9 cellular contexts compared by ENCODE assay signal in the genomic region with DNA sequence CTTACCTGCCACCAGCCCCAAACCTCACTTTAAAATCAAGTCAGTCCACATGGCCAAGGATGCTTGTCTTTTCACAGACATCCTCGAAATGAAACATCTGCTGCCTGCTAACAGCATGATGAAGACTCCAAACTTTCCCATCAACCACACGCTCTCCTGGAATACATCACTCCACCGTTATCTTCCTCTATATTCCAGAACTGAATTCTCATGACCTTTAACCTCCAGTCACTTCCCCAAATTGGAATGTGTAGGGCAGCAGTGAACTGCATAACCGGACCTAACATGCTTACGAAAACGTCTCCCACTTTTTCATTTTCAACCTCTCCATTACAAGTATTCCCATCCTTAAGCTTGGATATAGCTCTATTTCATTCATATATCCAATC. TPM values are rescaled to one million over a fixed set of nuclear protein-coding genes. Genes with fewer than 3 reads are reported as not detected.
DNase-seq lines count a peak whose midpoint lies in the region; ATAC-seq, FAIRE-seq and TF ChIP-seq lines count a peak whose summit lies in the region.
"Had no signal": no experiment of that assay in that cellular context is flagged by ENCODE, and none has a peak within 500 bp of the region (broad histone marks: within the 10 kb centered on the region; RNA-seq: fewer than 3 reads in every experiment).

No MANE protein-coding gene starts in this region.

- CTCF ChIA-PET in A549 (lab: Yijun Ruan, JAX) = interaction anchor here (0.6 to 2.9 kb wide), 3 partner anchors 8 to 676 kb away, joined by 3 to 10 read pairs (median 3); no protein-coding TSS in a partner anchor

- POLR2A ChIA-PET in A549 (lab: Yijun Ruan, JAX) = no interaction called here

- no peaks in the 10 kb centered on the region for H3K27me3 ChIP-seq in astrocyte (ENCODE audit: insufficient read depth, low read length)
- H3K27me3 ChIP-seq: MG63 had no signal

- no peak for DNase-seq in A549 (ENCODE audit: low read depth in 1 of 2, low spot score in 1 of 2)
- peak; percentile 29 for DNase-seq in HCEC 1CT
- no peak for DNase-seq in astrocyte (ENCODE audit: low read depth)
- peak; percentile 5 for DNase-seq in medulla oblongata (ENCODE audit: extremely low spot score)
- DNase-seq in 8988T = no peak
- DNase-seq in globus pallidus (ENCODE audit: low spot score) = no peak
- no peak for DNase-seq in GM12891 (ENCODE audit: insufficient read length, low spot score)
- DNase-seq in DMS 273 treated with DMSO at 0.1 percent for 48 hours (lab: John Stamatoyannopoulos, UW) = no peak
- DNase-seq: MG63 had no signal

- peaks cover 2% of the 10 kb centered on the region for H3K9me3 Mint-ChIP-seq in astrocyte (ENCODE audit: unreplicated experiment)

- FAIRE-seq in A549 (lab: Jason Lieb, UNC) (no peak), astrocyte (lab: Jason Lieb, UNC) (no peak), GM12891 (lab: Jason Lieb, UNC) (no peak)

- peak overlapping the region; percentile 75 for H3K9ac ChIP-seq in astrocyte (ENCODE audit: low read length)

- no peak for TF ChIP-seq EP300 in A549 (IDR thresholded peaks at IDR 0.05)

- H3K4me2 ChIP-seq in A549 (peak overlapping the region; percentile 61), astrocyte (ENCODE audit: low read length) (peak overlapping the region; percentile 87)

- peak overlapping the region; percentile 34 for H2AFZ ChIP-seq in astrocyte (ENCODE audit: low read depth, low read length)

- TF ChIP-seq POLR2A in A549 (IDR thresholded peaks at IDR 0.05; ENCODE audit: low read length) (no peak), GM12891 (IDR thresholded peaks at IDR 0.05; ENCODE audit: low read depth, low read length) (no peak)

- H3K27ac ChIP-seq in A549 (peak overlapping the region; percentile 35 to 69; a peak in 4 of 6 replicates), astrocyte (ENCODE audit: low read depth, low read length) (peak overlapping the region; percentile 36)

- H3K9me3 ChIP-seq in A549 (no peaks in the 10 kb centered on the region), astrocyte (ENCODE audit: insufficient read depth, low read depth, low read length) (no peaks in the 10 kb centered on the region)
- H3K9me3 ChIP-seq: MG63 had no signal

- peaks cover 11% of the 10 kb centered on the region for H3K4me1 Mint-ChIP-seq in astrocyte (ENCODE audit: low read depth, unreplicated experiment)

- ATAC-seq in A549 = no peak

- H3K27me3 Mint-ChIP-seq in astrocyte (ENCODE audit: low read depth, unreplicated experiment) = no peaks in the 10 kb centered on the region

- TF ChIP-seq CTCF in A549 (IDR thresholded peaks at IDR 0.05) = no peak
- TF ChIP-seq CTCF in astrocyte (IDR thresholded peaks at IDR 0.05; ENCODE audit: insufficient read depth, low read depth, low read length) = no peak

- no peaks in the 10 kb centered on the region for H4K20me1 ChIP-seq in astrocyte (ENCODE audit: insufficient read depth, low read length)

- H3K4me3 ChIP-seq in A549 (peak overlapping the region; percentile 39), astrocyte (ENCODE audit: insufficient read depth, low read depth, low read length) (peak overlapping the region; percentile 67)
- H3K4me3 ChIP-seq: MG63 had no signal

- no peaks in the 10 kb centered on the region for H3K36me3 Mint-ChIP-seq in astrocyte (ENCODE audit: low read depth, unreplicated experiment)

- peaks cover 8% of the 10 kb centered on the region; the same call in 2 of the 3 replicates for H3K4me1 ChIP-seq in A549
- H3K4me1 ChIP-seq in astrocyte (ENCODE audit: insufficient read depth, low read length) = peaks cover 18% of the 10 kb centered on the region

- no peaks in the 10 kb centered on the region for H3K79me2 ChIP-seq in astrocyte (ENCODE audit: insufficient read depth, low read length)

- H3K27ac Mint-ChIP-seq in astrocyte (ENCODE audit: unreplicated experiment) = peak overlapping the region; percentile 3

- TF ChIP-seq RAD21 in A549 (conservative IDR thresholded peaks at IDR 0.05 in 1 of 2, IDR thresholded peaks at IDR 0.05 in 1 of 2) = no peak

- no peaks in the 10 kb centered on the region for H3K36me3 ChIP-seq in astrocyte (ENCODE audit: insufficient read depth, low read length)
- H3K36me3 ChIP-seq: MG63 had no signal

- peak overlapping the region; percentile 82 for H3K4me3 Mint-ChIP-seq in astrocyte (ENCODE audit: unreplicated experiment)

- WGBS in A549 (ENCODE audit: missing lambda C conversion rate) = 63% methylated on average over 6 of the region's 6 CpGs

TF ChIP-seq in A549, 52 proteins besides CTCF, POLR2A, EP300 and RAD21 (continues in another document):
- TF ChIP-seq ZFP36 (IDR thresholded peaks at IDR 0.05; ENCODE audit: borderline replicate concordance, partially characterized antibody) = no peak
- no peak for TF ChIP-seq RARB (CRISPR knock-in tag; IDR thresholded peaks at IDR 0.05)
- TF ChIP-seq, protein P1, sequence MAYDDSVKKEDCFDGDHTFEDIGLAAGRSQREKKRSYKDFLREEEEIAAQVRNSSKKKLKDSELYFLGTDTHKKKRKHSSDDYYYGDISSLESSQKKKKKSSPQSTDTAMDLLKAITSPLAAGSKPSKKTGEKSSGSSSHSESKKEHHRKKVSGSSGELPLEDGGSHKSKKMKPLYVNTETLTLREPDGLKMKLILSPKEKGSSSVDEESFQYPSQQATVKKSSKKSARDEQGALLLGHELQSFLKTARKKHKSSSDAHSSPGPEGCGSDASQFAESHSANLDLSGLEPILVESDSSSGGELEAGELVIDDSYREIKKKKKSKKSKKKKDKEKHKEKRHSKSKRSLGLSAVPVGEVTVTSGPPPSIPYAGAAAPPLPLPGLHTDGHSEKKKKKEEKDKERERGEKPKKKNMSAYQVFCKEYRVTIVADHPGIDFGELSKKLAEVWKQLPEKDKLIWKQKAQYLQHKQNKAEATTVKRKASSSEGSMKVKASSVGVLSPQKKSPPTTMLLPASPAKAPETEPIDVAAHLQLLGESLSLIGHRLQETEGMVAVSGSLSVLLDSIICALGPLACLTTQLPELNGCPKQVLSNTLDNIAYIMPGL (CRISPR knock-in tag; IDR thresholded peaks at IDR 0.05; ENCODE audit: borderline replicate concordance) = no peak
- TF ChIP-seq PHF8 (IDR thresholded peaks at IDR 0.05; ENCODE audit: borderline replicate concordance, low read depth) = no peak
- no peak for TF ChIP-seq HOXA7 (CRISPR knock-in tag; IDR thresholded peaks at IDR 0.05)
- TF ChIP-seq, protein P2, sequence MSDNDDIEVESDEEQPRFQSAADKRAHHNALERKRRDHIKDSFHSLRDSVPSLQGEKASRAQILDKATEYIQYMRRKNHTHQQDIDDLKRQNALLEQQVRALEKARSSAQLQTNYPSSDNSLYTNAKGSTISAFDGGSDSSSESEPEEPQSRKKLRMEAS (IDR thresholded peaks at IDR 0.05) = no peak

TF ChIP-seq in GM12891, 5 proteins besides CTCF, POLR2A, EP300 and RAD21:
- TF ChIP-seq TAF1 (IDR thresholded peaks at IDR 0.05; ENCODE audit: low read depth, low read length) = no peak
- no peak for TF ChIP-seq PAX5 (IDR thresholded peaks at IDR 0.05; ENCODE audit: insufficient read depth, low read length, severe bottlenecking)
- TF ChIP-seq POU2F2 (IDR thresholded peaks at IDR 0.05; ENCODE audit: low read depth, low read length) = no peak
- TF ChIP-seq POLR2AphosphoS5 (IDR thresholded peaks at IDR 0.05; ENCODE audit: low read depth, low read length) = no peak
- TF ChIP-seq SPI1 (IDR thresholded peaks at IDR 0.05; ENCODE audit: low read depth, low read length) = no peak

RNA-seq across cellular contexts. Expression of a gene that starts 30.7 kb away (rescaled TPM):
- 6.1 and 6.5 TPM in 2 replicates for polyA plus RNA-seq in A549 (2011; rRNA removed)
- polyA plus RNA-seq in A549 (2012; cell fraction: cytosol; rRNA removed) = 1.4 and 2.0 TPM in 2 replicates
- 1.4 and 2.6 TPM in 2 replicates for polyA plus RNA-seq in A549 (2012; cell fraction: nucleus; rRNA removed)
- polyA plus RNA-seq in A549 (2017; fragmentation: RNase III; extraction: RNeasy Plus Mini Kit Qiagen cat#74134 plus additional on column Dnase treatment) = 3.5 to 3.8 TPM (median 3.6 TPM) in 3 replicates
- 4.8 and 4.9 TPM in 2 replicates for polyA minus RNA-seq in A549 (2011; rRNA and poly(A)+ RNA removed)
- 5.7 and 7.0 TPM in 2 replicates for total RNA-seq in astrocyte
- polyA plus RNA-seq in GM12891 (2012; ENCODE audit: low read depth, missing spikeins) = 2.0 TPM

RNA-seq across cellular contexts. Expression of a gene that starts 47.3 kb away (rescaled TPM):
- 37.9 and 60.7 TPM in 2 replicates for polyA plus RNA-seq in A549 (2011; rRNA removed)
- polyA plus RNA-seq in A549 (2012; cell fraction: cytosol; rRNA removed) = 67.7 and 75.6 TPM in 2 replicates
- polyA plus RNA-seq in A549 (2012; cell fraction: nucleus; rRNA removed) = 145 and 169 TPM in 2 replicates
- 47.2 to 49.0 TPM (median 47.4 TPM) in 3 replicates for polyA plus RNA-seq in A549 (2017; fragmentation: RNase III; extraction: RNeasy Plus Mini Kit Qiagen cat#74134 plus additional on column Dnase treatment)
- 93.8 and 120 TPM in 2 replicates for polyA minus RNA-seq in A549 (2011; rRNA and poly(A)+ RNA removed)
- 44.0 and 48.7 TPM in 2 replicates for total RNA-seq in astrocyte
- 47.2 TPM for polyA plus RNA-seq in GM12891 (2012; ENCODE audit: low read depth, missing spikeins)

Comparison
In these comparisons a context has a peak if more than half of its experiments do, and no peak if none do; other contexts are left out.
1. DNase-seq: peak in HCEC 1CT (single experiment) and medulla oblongata (single experiment); none in A549 (0 of 2), astrocyte (single experiment), 8988T (single experiment), globus pallidus (single experiment), GM12891 (single experiment) and DMS 273 treated with DMSO at 0.1 percent for 48 hours (single experiment).